ENCODE assay signal across 9 cellular contexts in the genomic region with DNA sequence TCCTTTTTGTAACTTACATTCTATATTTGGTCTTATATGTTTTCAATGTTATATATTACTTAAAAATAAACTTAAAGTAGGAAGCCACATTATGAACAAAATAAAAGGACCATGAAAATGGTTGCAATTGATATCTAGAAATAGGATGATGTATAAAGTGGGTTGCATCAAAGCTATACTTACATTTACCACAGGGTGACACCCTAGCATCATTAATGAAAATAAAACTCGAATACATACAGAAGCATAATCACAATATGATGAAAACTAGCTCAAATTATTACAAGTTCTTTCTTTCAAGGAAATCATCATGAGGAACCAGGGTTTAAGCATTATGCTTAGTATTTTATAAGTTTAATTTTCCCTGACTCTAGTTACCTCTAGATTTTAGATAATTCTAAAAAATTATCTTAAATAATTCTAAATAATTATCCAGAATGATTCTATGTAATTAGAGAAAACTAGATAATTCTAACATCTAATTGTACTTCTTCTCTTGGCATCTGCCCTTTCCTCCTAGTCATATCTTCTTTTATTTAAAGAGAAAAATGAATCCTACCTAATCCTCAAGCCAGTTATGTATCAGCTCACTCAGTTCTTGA. TPM values are rescaled to one million over a fixed set of nuclear protein-coding genes. Genes with fewer than 3 reads are reported as not detected.
DNase-seq lines count a peak whose midpoint lies in the region; ATAC-seq, FAIRE-seq and TF ChIP-seq lines count a peak whose summit lies in the region.
"Had no signal": no experiment of that assay in that cellular context is flagged by ENCODE, and none has a peak within 500 bp of the region (broad histone marks: within the 10 kb centered on the region; RNA-seq: fewer than 3 reads in every experiment).

No MANE protein-coding gene starts in this region.

- FAIRE-seq in GM18507 (lab: Jason Lieb, UNC) (peak; percentile 51), RCC 7860 (lab: Jason Lieb, UNC) (peak; percentile 71)

- H3K36me3 Mint-ChIP-seq in progenitor cell of endocrine pancreas (ENCODE audit: insufficient read depth), result no peaks in the 10 kb centered on the region
- H3K36me3 Mint-ChIP-seq in activated CD4-positive, alpha-beta T cell treated with anti-CD3 and anti-CD28 coated beads, Interleukin-2, amount 10 ng/mL, durations not matched to agents 24 days and 14 days (ENCODE audit: low read depth), result no peaks in the 10 kb centered on the region

- H3K4me3 Mint-ChIP-seq in progenitor cell of endocrine pancreas (ENCODE audit: low read depth), result no peak overlapping the region
- no peak overlapping the region for H3K4me3 Mint-ChIP-seq in activated CD4-positive, alpha-beta T cell treated with anti-CD3 and anti-CD28 coated beads, Interleukin-2, amount 10 ng/mL, durations not matched to agents 24 days and 14 days

- H3K4me1 Mint-ChIP-seq in progenitor cell of endocrine pancreas (ENCODE audit: low read depth), result peaks cover 12% of the 10 kb centered on the region
- no peaks in the 10 kb centered on the region for H3K4me1 Mint-ChIP-seq in activated CD4-positive, alpha-beta T cell treated with anti-CD3 and anti-CD28 coated beads, Interleukin-2, amount 10 ng/mL, durations not matched to agents 24 days and 14 days

- H3K27me3 Mint-ChIP-seq in progenitor cell of endocrine pancreas, result peaks cover 29% of the 10 kb centered on the region
- H3K27me3 Mint-ChIP-seq in activated CD4-positive, alpha-beta T cell treated with anti-CD3 and anti-CD28 coated beads, Interleukin-2, amount 10 ng/mL, durations not matched to agents 24 days and 14 days, result peaks cover 56% of the 10 kb centered on the region

- TF ChIP-seq CTCF in progenitor cell of endocrine pancreas (IDR thresholded peaks at IDR 0.05; ENCODE audit: unreplicated experiment), result peak; percentile 96

- no peaks in the 10 kb centered on the region for H3K9me3 Mint-ChIP-seq in progenitor cell of endocrine pancreas (ENCODE audit: low read depth)
- no peaks in the 10 kb centered on the region for H3K9me3 Mint-ChIP-seq in activated CD4-positive, alpha-beta T cell treated with anti-CD3 and anti-CD28 coated beads, Interleukin-2, amount 10 ng/mL, durations not matched to agents 24 days and 14 days

- intact Hi-C loops in activated CD4-positive, alpha-beta T cell treated with anti-CD3 and anti-CD28 coated beads, Interleukin-2, amount 10 ng/mL, durations not matched to agents 24 days and 14 days (cut with micrococcal nuclease), result loop anchor here (1.0 kb wide), 2 partner anchors 428 to 715 kb away; no protein-coding TSS in a partner anchor

- ATAC-seq in HG03045 (IDR thresholded peaks at IDR 0.05; ENCODE audit: unreplicated experiment), result no peak

- peak; percentile 22 for DNase-seq in AG08396 (ENCODE audit: low spot score)
- DNase-seq in GM18507 (ENCODE audit: extremely low spot score, insufficient read length, low read depth), result no peak
- peak; percentile 23 for DNase-seq in RCC 7860 (ENCODE audit: low spot score)
- DNase-seq in fibroblast of peridontal ligament (ENCODE audit: extremely low read depth), result peak; percentile 70
- DNase-seq in progenitor cell of endocrine pancreas (ENCODE audit: low spot score, unreplicated experiment), result no peak
- no peak for DNase-seq in activated CD4-positive, alpha-beta T cell treated with anti-CD3 and anti-CD28 coated beads, Interleukin-2, amount 10 ng/mL, durations not matched to agents 24 days and 14 days
- DNase-seq in islet precursor cell, result no peak

- no peak overlapping the region for H3K27ac Mint-ChIP-seq in progenitor cell of endocrine pancreas
- no peak overlapping the region for H3K27ac Mint-ChIP-seq in activated CD4-positive, alpha-beta T cell treated with anti-CD3 and anti-CD28 coated beads, Interleukin-2, amount 10 ng/mL, durations not matched to agents 24 days and 14 days

RNA-seq across cellular contexts. Expression of a gene that starts 31.2 kb away (rescaled TPM):
- not detected in 2 replicates for total RNA-seq in progenitor cell of endocrine pancreas
- total RNA-seq in activated CD4-positive, alpha-beta T cell treated with anti-CD3 and anti-CD28 coated beads, Interleukin-2, amount 10 ng/mL, durations not matched to agents 24 days and 14 days, result not detected in 2 replicates
- total RNA-seq: subcutaneous adipose tissue had no signal

RNA-seq across cellular contexts. Expression of a gene that starts 35.9 kb away (rescaled TPM):
- 0.24 TPM in 1 of 2 replicates, not detected in the other for total RNA-seq in progenitor cell of endocrine pancreas
- total RNA-seq in activated CD4-positive, alpha-beta T cell treated with anti-CD3 and anti-CD28 coated beads, Interleukin-2, amount 10 ng/mL, durations not matched to agents 24 days and 14 days, result not detected in 2 replicates
- total RNA-seq: subcutaneous adipose tissue had no signal

RNA-seq across cellular contexts. Expression of a gene that starts 38.7 kb away (rescaled TPM):
- 0.26 and 0.29 TPM in 2 replicates for total RNA-seq in progenitor cell of endocrine pancreas
- total RNA-seq in activated CD4-positive, alpha-beta T cell treated with anti-CD3 and anti-CD28 coated beads, Interleukin-2, amount 10 ng/mL, durations not matched to agents 24 days and 14 days, result not detected in 2 replicates
- total RNA-seq: subcutaneous adipose tissue had no signal

RNA-seq across cellular contexts. Expression of a gene that starts 48.1 kb away (rescaled TPM):
- total RNA-seq in progenitor cell of endocrine pancreas, result 200 and 215 TPM in 2 replicates
- 199 and 203 TPM in 2 replicates for total RNA-seq in activated CD4-positive, alpha-beta T cell treated with anti-CD3 and anti-CD28 coated beads, Interleukin-2, amount 10 ng/mL, durations not matched to agents 24 days and 14 days

RNA-seq across cellular contexts. Expression of a gene that starts 54.9 kb away (rescaled TPM):
- 1.6 and 3.1 TPM in 2 replicates for total RNA-seq in progenitor cell of endocrine pancreas
- 0.26 TPM in 1 of 2 replicates, not detected in the other for total RNA-seq in activated CD4-positive, alpha-beta T cell treated with anti-CD3 and anti-CD28 coated beads, Interleukin-2, amount 10 ng/mL, durations not matched to agents 24 days and 14 days

Comparison
In these comparisons a context has a peak if more than half of its experiments do, and no peak if none do; other contexts are left out.
1. DNase-seq: peak in AG08396 (single experiment), RCC 7860 (single experiment) and fibroblast of peridontal ligament (single experiment); none in GM18507 (single experiment), progenitor cell of endocrine pancreas (single experiment), activated CD4-positive, alpha-beta T cell treated with anti-CD3 and anti-CD28 coated beads, Interleukin-2, amount 10 ng/mL, durations not matched to agents 24 days and 14 days (single experiment) and islet precursor cell (single experiment).